Comparison of ENCODE assay signal across 17 cellular contexts in genomic region chr12:18643673-18644072, GRCh38.
DNase-seq lines count a peak whose midpoint lies in the region; ATAC-seq and TF ChIP-seq lines count a peak whose summit lies in the region.
"Had no signal": no experiment of that assay in that cellular context is flagged by ENCODE, and none has a peak within 500 bp of the region (broad histone marks: within the 10 kb centered on the region; RNA-seq: fewer than 3 reads in every experiment).

No MANE protein-coding gene starts in this region.

- H3K27ac ChIP-seq in stomach smooth muscle (ENCODE audit: low read length) (peak overlapping the region; percentile 56), A673 (ENCODE audit: low read depth, low read length, poor library complexity, severe bottlenecking) (no peak overlapping the region)
- H3K27ac ChIP-seq: C4-2B, WERI-Rb-1 had no signal

- no TSS peak for BruUV-seq in A673 (replicated peaks; lab: Mats Ljungman, UMichigan)

- peak overlapping the region in 1 of 2 donors; percentile 29 for H3K9ac ChIP-seq in stomach smooth muscle (ENCODE audit: low read length in 2 of 2)

- intact Hi-C loops in A673 (cut with micrococcal nuclease; ENCODE audit: unreplicated experiment) = no loop called here

- DNase-seq in H4 (ENCODE audit: low spot score) (peak; percentile 13), cardiac fibroblast (ENCODE audit: low read depth in 2 of 2) (peak; percentile 61 to 72), iris pigment epithelial cell (ENCODE audit: low read depth) (peak; percentile 15), A673 (ENCODE audit: low spot score) (no peak), NOMO-1 treated with dmso at 0.1 percent for 144 hours (lab: John Stamatoyannopoulos, UW; ENCODE audit: unreplicated experiment) (no peak), left lobe of liver (ENCODE audit: low spot score) (no peak)
- DNase-seq: activated CD4-positive, alpha-beta memory T cell treated with anti-CD3 and anti-CD28 coated beads, Interleukin-2, amount 10 ng/mL, durations not matched to agents 7 days and 5 days; activated naive CD8-positive, alpha-beta T cell treated with anti-CD3 and anti-CD28 coated beads, Interleukin-2, amount 10 ng/mL, durations not matched to agents 7 days and 5 days; activated T-cell treated with anti-CD3 and anti-CD28 coated beads, Interleukin-2, amount 50 U/mL, for 48 hours; central memory CD4-positive, alpha-beta T cell; DMS153; NCI-H2029; NCI-H524 treated with DMSO at 0.1 percent for 48 hours; substantia nigra; WERI-Rb-1 had no signal

- no peak for ATAC-seq in left lobe of liver

- TF ChIP-seq CTCF in cardiac fibroblast (IDR thresholded peaks at IDR 0.05; ENCODE audit: low read depth, low read length) (no peak), A673 (conservative IDR thresholded peaks at IDR 0.05; ENCODE audit: low read depth, low read length) (no peak)

- CTCF ChIA-PET in A673 (lab: Charles Lee) = no interaction called here

- H3K36me3 ChIP-seq in stomach smooth muscle (ENCODE audit: control insufficient read depth in 2 of 2, insufficient read depth in 2 of 2, low read length in 2 of 2) (no peaks in the 10 kb centered on the region), A673 (ENCODE audit: insufficient read depth, low read length, poor library complexity, severe bottlenecking) (no peaks in the 10 kb centered on the region)
- H3K36me3 ChIP-seq: WERI-Rb-1 had no signal

- H3K4me3 ChIP-seq in cardiac fibroblast (replicated peaks in 1 of 2; ENCODE audit: low read depth in 2 of 2, low read length in 2 of 2) = no peak overlapping the region
- H3K4me3 ChIP-seq in stomach smooth muscle (ENCODE audit: low read length in 2 of 2) = peak overlapping the region in 1 of 2 donors; percentile 24
- no peak overlapping the region for H3K4me3 ChIP-seq in A673 (ENCODE audit: low read depth, low read length, poor library complexity, severe bottlenecking)

- POLR2A ChIA-PET in A673 (lab: Charles Lee; ENCODE audit: low non-redundant PET) = no interaction called here

- H3K4me1 ChIP-seq in stomach smooth muscle (ENCODE audit: control insufficient read depth, insufficient read depth, low read length) = peaks cover 4% of the 10 kb centered on the region
- no peaks in the 10 kb centered on the region for H3K4me1 ChIP-seq in A673 (ENCODE audit: insufficient read depth, low read length, poor library complexity, severe bottlenecking)

- no peaks in the 10 kb centered on the region for H3K27me3 ChIP-seq in stomach smooth muscle (ENCODE audit: control insufficient read depth in 1 of 2, insufficient read depth in 2 of 2, low read length in 2 of 2)
- peaks cover 11% of the 10 kb centered on the region for H3K27me3 ChIP-seq in A673 (replicated peaks; ENCODE audit: insufficient read depth, low read depth, low read length, poor library complexity)

- no peaks in the 10 kb centered on the region for H3K9me3 ChIP-seq in stomach smooth muscle (ENCODE audit: control insufficient read depth in 2 of 2, low read length in 2 of 2)
- no peaks in the 10 kb centered on the region for H3K9me3 ChIP-seq in A673 (ENCODE audit: low read depth, low read length, poor library complexity, severe bottlenecking)

Comparison
In these comparisons a context has a peak if more than half of its experiments do, and no peak if none do; other contexts are left out.
1. DNase-seq: peak in H4 (single experiment), cardiac fibroblast (2 of 2) and iris pigment epithelial cell (single experiment); none in A673 (single experiment), NOMO-1 treated with dmso at 0.1 percent for 144 hours (single experiment) and left lobe of liver (single experiment).